Comparison of ENCODE assay signal across 11 cellular contexts in genomic region chr11:35182317-35182939, GRCh38. TPM values are rescaled to one million over a fixed set of nuclear protein-coding genes. Genes with fewer than 3 reads are reported as not detected.
A peak's percentile ranks its signal among the peaks of the same experiment; 100 is the strongest.
DNase-seq lines count a peak whose midpoint lies in the region; ATAC-seq and TF ChIP-seq lines count a peak whose summit lies in the region.
"Had no signal": no experiment of that assay in that cellular context is flagged by ENCODE, and none has a peak within 500 bp of the region (broad histone marks: within the 10 kb centered on the region; RNA-seq: fewer than 3 reads in every experiment).

No MANE protein-coding gene starts in this region.

- no peak overlapping the region for H3K14ac ChIP-seq in mesenchymal stem cell (ENCODE audit: low read length in 2 of 2)

- no peak overlapping the region for H4K91ac ChIP-seq in mesenchymal stem cell (ENCODE audit: low read length)

- H3K36me3 ChIP-seq in mesenchymal stem cell (ENCODE audit: control insufficient read depth in 1 of 2, insufficient read depth in 2 of 2, low read depth in 1 of 2, low read length in 2 of 2) (peaks cover 3 to 95% of the 10 kb centered on the region in 2 experiments), HAP-1 (replicated peaks) (no peaks in the 10 kb centered on the region)

- peaks cover 3% of the 10 kb centered on the region for H3K4me1 ChIP-seq in mesenchymal stem cell (ENCODE audit: control insufficient read depth, insufficient read depth, low read depth, low read length)
- peaks cover 7% of the 10 kb centered on the region; the same call in 1 of the 2 replicates for H3K4me1 ChIP-seq in HAP-1

- ATAC-seq in GM18858 (IDR thresholded peaks at IDR 0.05; ENCODE audit: unreplicated experiment) (peak; percentile 61), GM21576 (IDR thresholded peaks at IDR 0.05; ENCODE audit: unreplicated experiment) (peak; percentile 85), HG03469 (IDR thresholded peaks at IDR 0.05; ENCODE audit: unreplicated experiment) (peak; percentile 61), SK-N-SH treated with all-trans-retinoic acid at 6 μM for 48 hours (no peak)

- in situ Hi-C loops in HAP-1 (cut with MboI; ENCODE audit: low sequenced_read_pairs), result no loop called here

- H2AFZ ChIP-seq in mesenchymal stem cell (ENCODE audit: low read depth, low read length), result no peak overlapping the region

- no peaks in the 10 kb centered on the region for H3K9me3 ChIP-seq in mesenchymal stem cell (ENCODE audit: control insufficient read depth, low read length)
- no peaks in the 10 kb centered on the region for H3K9me3 ChIP-seq in HAP-1

- WGBS in mesenchymal stem cell, result 100% methylated on average over 2 of the region's 6 CpGs

- H3K27ac ChIP-seq in mesenchymal stem cell (ENCODE audit: low read length, poor library complexity, severe bottlenecking), result no peak overlapping the region

- no peak for DNase-seq in mesenchymal stem cell
- DNase-seq in midbrain (lab: John Stamatoyannopoulos, UW), result no peak
- no peak for DNase-seq in DMS114 treated with DMSO at 0.1 percent for 48 hours (lab: John Stamatoyannopoulos, UW; ENCODE audit: unreplicated experiment)
- DNase-seq in HAP-1 (ENCODE audit: low spot score in 2 of 2), result no peak
- DNase-seq: activated T-cell treated with anti-CD3 and anti-CD28 coated beads, Interleukin-2, amount 50 U/mL, for 1 hour; glutamatergic neuron; NCI-H524 treated with DMSO at 0.1 percent for 48 hours had no signal

- no peak overlapping the region for H3K4me2 ChIP-seq in mesenchymal stem cell (ENCODE audit: low read length, poor library complexity, severe bottlenecking)

- H2BK15ac ChIP-seq in mesenchymal stem cell (ENCODE audit: low read depth, poor library complexity, severe bottlenecking), result no peak overlapping the region

- no peak overlapping the region for H2BK120ac ChIP-seq in mesenchymal stem cell (ENCODE audit: low read depth, low read length)

- H3K4ac ChIP-seq in mesenchymal stem cell (ENCODE audit: low read depth in 1 of 2, low read length in 2 of 2), result no peak overlapping the region

- no peak overlapping the region for H2BK5ac ChIP-seq in mesenchymal stem cell (ENCODE audit: low read depth, low read length, poor library complexity, severe bottlenecking)

- H4K8ac ChIP-seq in mesenchymal stem cell (ENCODE audit: low read length), result peak overlapping the region; percentile 1

- H3K79me1 ChIP-seq in mesenchymal stem cell (replicated peaks; ENCODE audit: low read length, poor library complexity, severe bottlenecking), result peaks cover 4% of the 10 kb centered on the region

- H3K18ac ChIP-seq in mesenchymal stem cell (ENCODE audit: low read depth in 1 of 2, low read length in 2 of 2), result no peak overlapping the region

- H3K4me3 ChIP-seq in mesenchymal stem cell (ENCODE audit: insufficient read depth in 1 of 2, low read depth in 1 of 2, low read length in 2 of 2), result no peak overlapping the region
- H3K4me3 ChIP-seq in HAP-1, result no peak overlapping the region

- H2AK5ac ChIP-seq in mesenchymal stem cell (ENCODE audit: low read length, severe bottlenecking), result no peak overlapping the region

- peak overlapping the region; percentile 51 for H3K9ac ChIP-seq in mesenchymal stem cell (ENCODE audit: low read length)

- no peak overlapping the region for H3K23ac ChIP-seq in mesenchymal stem cell (ENCODE audit: low read length in 2 of 2)

- peak overlapping the region in 1 of 2 experiments; percentile 18 for H2BK12ac ChIP-seq in mesenchymal stem cell (ENCODE audit: low read length in 2 of 2)

- H3K27me3 ChIP-seq in mesenchymal stem cell (ENCODE audit: control insufficient read depth in 1 of 2, insufficient read depth in 1 of 2, low read length in 2 of 2) (no peaks in the 10 kb centered on the region), HAP-1 (ENCODE audit: low read depth) (no peaks in the 10 kb centered on the region; the same call in 1 of the 2 replicates)

TF ChIP-seq in SK-N-SH treated with all-trans-retinoic acid at 6 μM for 48 hours, 23 proteins besides CTCF, POLR2A, EP300 and RAD21 (continues in another document):
- no peak for TF ChIP-seq ZC3H10 (CRISPR knock-in tag; IDR thresholded peaks at IDR 0.05)
- TF ChIP-seq ESRRG (CRISPR knock-in tag; IDR thresholded peaks at IDR 0.05), result no peak
- TF ChIP-seq CSRNP3 (CRISPR knock-in tag; IDR thresholded peaks at IDR 0.05), result no peak
- TF ChIP-seq ZNF565 (CRISPR knock-in tag; conservative IDR thresholded peaks at IDR 0.05; ENCODE audit: low read depth), result no peak
- TF ChIP-seq BACH2 (CRISPR knock-in tag; IDR thresholded peaks at IDR 0.05; ENCODE audit: borderline replicate concordance), result no peak
- TF ChIP-seq ISL1 (CRISPR knock-in tag; IDR thresholded peaks at IDR 0.05), result no peak
- no peak for TF ChIP-seq CSDC2 (CRISPR knock-in tag; IDR thresholded peaks at IDR 0.05)
- TF ChIP-seq GLIS3 (CRISPR knock-in tag; IDR thresholded peaks at IDR 0.05), result no peak
- TF ChIP-seq TCF4 (CRISPR knock-in tag; IDR thresholded peaks at IDR 0.05; ENCODE audit: borderline replicate concordance), result no peak
- TF ChIP-seq CREB5 (CRISPR knock-in tag; IDR thresholded peaks at IDR 0.05; ENCODE audit: low read depth), result no peak
- TF ChIP-seq ZNF8 (CRISPR knock-in tag; IDR thresholded peaks at IDR 0.05), result no peak
- TF ChIP-seq ARNTL (CRISPR knock-in tag; IDR thresholded peaks at IDR 0.05; ENCODE audit: borderline replicate concordance, low read depth), result no peak
- no peak for TF ChIP-seq OSR1 (CRISPR knock-in tag; IDR thresholded peaks at IDR 0.05)
- no peak for TF ChIP-seq TOX (CRISPR knock-in tag; IDR thresholded peaks at IDR 0.05; ENCODE audit: borderline replicate concordance)
- no peak for TF ChIP-seq PATZ1 (CRISPR knock-in tag; IDR thresholded peaks at IDR 0.05; ENCODE audit: borderline replicate concordance)
- no peak for TF ChIP-seq PPARA (CRISPR knock-in tag; IDR thresholded peaks at IDR 0.05; ENCODE audit: borderline replicate concordance)
- TF ChIP-seq ZFP30 (CRISPR knock-in tag; IDR thresholded peaks at IDR 0.05), result no peak
- no peak for TF ChIP-seq RARB (CRISPR knock-in tag; IDR thresholded peaks at IDR 0.05)
- TF ChIP-seq POU6F1 (CRISPR knock-in tag; IDR thresholded peaks at IDR 0.05; ENCODE audit: borderline replicate concordance, low read depth), result no peak

RNA-seq across cellular contexts. Expression of gene CD44, which starts 43.5 kb away (rescaled TPM):
- 1,373 TPM for polyA plus RNA-seq in mesenchymal stem cell (2013, experiment 1 of 2)
- 1,315 TPM for polyA plus RNA-seq in mesenchymal stem cell (2013, experiment 2 of 2)
